In the genomic region with DNA sequence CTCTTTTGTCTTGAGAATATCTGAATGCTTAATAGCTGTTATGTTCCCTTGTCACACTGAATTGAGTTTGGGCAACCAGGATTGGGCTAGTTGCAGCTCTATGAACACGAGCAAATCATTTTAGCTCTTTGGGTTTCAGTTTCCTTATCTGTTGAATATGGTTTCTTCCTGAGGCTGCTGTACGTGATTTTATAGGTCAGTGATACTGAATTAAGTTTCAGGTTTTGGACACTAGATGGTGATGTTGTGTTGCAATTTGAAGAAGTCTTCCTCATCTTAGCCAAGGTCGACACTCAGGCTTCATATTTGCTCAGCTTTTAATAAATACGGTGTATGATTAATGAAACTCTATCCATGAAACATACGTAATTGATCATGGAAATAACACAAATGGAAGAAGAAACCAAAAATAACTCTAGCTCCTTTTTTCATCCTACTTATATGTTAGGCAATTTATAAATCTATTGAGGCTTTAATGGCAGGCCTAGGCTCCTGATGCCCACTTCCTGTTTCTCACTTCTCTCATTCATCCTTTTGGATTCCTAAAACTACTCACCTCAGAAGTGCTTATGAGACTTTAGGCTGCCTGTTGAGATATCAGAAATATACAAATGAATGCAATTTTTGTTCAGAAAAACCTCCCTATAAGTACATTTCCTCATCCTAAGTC, we compare ENCODE assay signal across 9 cellular contexts.
A peak's percentile ranks its signal among the peaks of the same experiment; 100 is the strongest.
DNase-seq lines count a peak whose midpoint lies in the region; ATAC-seq and TF ChIP-seq lines count a peak whose summit lies in the region.
"Had no signal": no experiment of that assay in that cellular context is flagged by ENCODE, and none has a peak within 500 bp of the region (broad histone marks: within the 10 kb centered on the region; RNA-seq: fewer than 3 reads in every experiment).

No MANE protein-coding gene starts in this region.

- peak overlapping the region; percentile 49 for H3K4me2 ChIP-seq in skeletal muscle satellite cell (ENCODE audit: low read length)

- intact Hi-C loops in left ventricle myocardium inferior (cut with micrococcal nuclease): no loop called here

- no peaks in the 10 kb centered on the region for H3K36me3 Mint-ChIP-seq in WTC11

- POLR2A ChIA-PET in WTC11 (lab: Charles Lee): no interaction called here

- no peaks in the 10 kb centered on the region for H3K9me3 ChIP-seq in left ventricle myocardium inferior (replicated peaks)
- no peaks in the 10 kb centered on the region for H3K9me3 ChIP-seq in skeletal muscle satellite cell (replicated peaks; ENCODE audit: low read length)
- H3K9me3 ChIP-seq: thoracic aorta had no signal

- no peak overlapping the region for H3K9ac ChIP-seq in skeletal muscle satellite cell (ENCODE audit: low read depth, low read length)

- peaks cover 37% of the 10 kb centered on the region for H3K27me3 Mint-ChIP-seq in WTC11 (ENCODE audit: low read depth)

- peak; percentile 96 for ATAC-seq in GM19324 (IDR thresholded peaks at IDR 0.05; ENCODE audit: low FRiP score, unreplicated experiment)
- ATAC-seq in HG03139 (IDR thresholded peaks at IDR 0.05; ENCODE audit: unreplicated experiment): peak; percentile 95
- peak; percentile 76 for ATAC-seq in WTC11

- H3K27me3 ChIP-seq in left ventricle myocardium inferior (ENCODE audit: low read depth): no peaks in the 10 kb centered on the region
- H3K27me3 ChIP-seq in skeletal muscle satellite cell (ENCODE audit: control insufficient read depth, insufficient read depth, low read length): peaks cover 4% of the 10 kb centered on the region

- no peak overlapping the region for H3K27ac Mint-ChIP-seq in WTC11

- no peak overlapping the region for H3K4me3 Mint-ChIP-seq in WTC11

- TF ChIP-seq CTCF in WTC11 (IDR thresholded peaks at IDR 0.05): peak; percentile 43; the same call in 1 of the 2 replicates
- TF ChIP-seq CTCF in left ventricle myocardium inferior (IDR thresholded peaks at IDR 0.05; ENCODE audit: borderline replicate concordance): peak; percentile 65

- no peaks in the 10 kb centered on the region for H3K4me1 ChIP-seq in left ventricle myocardium inferior
- no peaks in the 10 kb centered on the region for H3K4me1 ChIP-seq in skeletal muscle satellite cell (ENCODE audit: control insufficient read depth, insufficient read depth, low read length)

- CTCF ChIA-PET in WTC11 (lab: Charles Lee): interaction anchor here (0.6 to 2.2 kb wide), 13 partner anchors 13 to 1870 kb away, joined by 3 to 12 read pairs (median 5); no protein-coding TSS in a partner anchor

- H3K36me3 ChIP-seq in left ventricle myocardium inferior: no peaks in the 10 kb centered on the region
- no peaks in the 10 kb centered on the region for H3K36me3 ChIP-seq in skeletal muscle satellite cell (ENCODE audit: insufficient read depth, low read length)
- H3K36me3 ChIP-seq: thoracic aorta had no signal

- H3K27ac ChIP-seq in left ventricle myocardium inferior (replicated peaks): no peak overlapping the region
- H3K27ac ChIP-seq: thoracic aorta had no signal

- H3K4me1 Mint-ChIP-seq in WTC11: peaks cover 46% of the 10 kb centered on the region

- peak; percentile 77 for DNase-seq in DMS153 treated with DMSO at 0.1 percent for 48 hours (lab: John Stamatoyannopoulos, UW; ENCODE audit: unreplicated experiment)
- DNase-seq in NCI-H2171 treated with DMSO at 0.1 percent for 48 hours (lab: John Stamatoyannopoulos, UW): peak; percentile 82
- DNase-seq in WTC11 (ENCODE audit: low spot score): no peak
- DNase-seq in left ventricle myocardium inferior: no peak
- no peak for DNase-seq in stimulated activated CD4-positive, alpha-beta T cell treated with anti-CD3 and anti-CD28 coated beads, Interleukin-2, amount 100 ng/mL, for 24 hours

- H3K4me3 ChIP-seq in left ventricle myocardium inferior (no peak overlapping the region), skeletal muscle satellite cell (ENCODE audit: low read length) (no peak overlapping the region)
- H3K4me3 ChIP-seq: thoracic aorta had no signal

- H3K9me3 Mint-ChIP-seq in WTC11: no peaks in the 10 kb centered on the region

TF ChIP-seq in WTC11, 78 proteins besides CTCF, POLR2A, EP300 and RAD21:
- TF ChIP-seq, protein P1, sequence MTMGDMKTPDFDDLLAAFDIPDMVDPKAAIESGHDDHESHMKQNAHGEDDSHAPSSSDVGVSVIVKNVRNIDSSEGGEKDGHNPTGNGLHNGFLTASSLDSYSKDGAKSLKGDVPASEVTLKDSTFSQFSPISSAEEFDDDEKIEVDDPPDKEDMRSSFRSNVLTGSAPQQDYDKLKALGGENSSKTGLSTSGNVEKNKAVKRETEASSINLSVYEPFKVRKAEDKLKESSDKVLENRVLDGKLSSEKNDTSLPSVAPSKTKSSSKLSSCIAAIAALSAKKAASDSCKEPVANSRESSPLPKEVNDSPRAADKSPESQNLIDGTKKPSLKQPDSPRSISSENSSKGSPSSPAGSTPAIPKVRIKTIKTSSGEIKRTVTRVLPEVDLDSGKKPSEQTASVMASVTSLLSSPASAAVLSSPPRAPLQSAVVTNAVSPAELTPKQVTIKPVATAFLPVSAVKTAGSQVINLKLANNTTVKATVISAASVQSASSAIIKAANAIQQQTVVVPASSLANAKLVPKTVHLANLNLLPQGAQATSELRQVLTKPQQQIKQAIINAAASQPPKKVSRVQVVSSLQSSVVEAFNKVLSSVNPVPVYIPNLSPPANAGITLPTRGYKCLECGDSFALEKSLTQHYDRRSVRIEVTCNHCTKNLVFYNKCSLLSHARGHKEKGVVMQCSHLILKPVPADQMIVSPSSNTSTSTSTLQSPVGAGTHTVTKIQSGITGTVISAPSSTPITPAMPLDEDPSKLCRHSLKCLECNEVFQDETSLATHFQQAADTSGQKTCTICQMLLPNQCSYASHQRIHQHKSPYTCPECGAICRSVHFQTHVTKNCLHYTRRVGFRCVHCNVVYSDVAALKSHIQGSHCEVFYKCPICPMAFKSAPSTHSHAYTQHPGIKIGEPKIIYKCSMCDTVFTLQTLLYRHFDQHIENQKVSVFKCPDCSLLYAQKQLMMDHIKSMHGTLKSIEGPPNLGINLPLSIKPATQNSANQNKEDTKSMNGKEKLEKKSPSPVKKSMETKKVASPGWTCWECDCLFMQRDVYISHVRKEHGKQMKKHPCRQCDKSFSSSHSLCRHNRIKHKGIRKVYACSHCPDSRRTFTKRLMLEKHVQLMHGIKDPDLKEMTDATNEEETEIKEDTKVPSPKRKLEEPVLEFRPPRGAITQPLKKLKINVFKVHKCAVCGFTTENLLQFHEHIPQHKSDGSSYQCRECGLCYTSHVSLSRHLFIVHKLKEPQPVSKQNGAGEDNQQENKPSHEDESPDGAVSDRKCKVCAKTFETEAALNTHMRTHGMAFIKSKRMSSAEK (CRISPR knock-in tag; IDR thresholded peaks at IDR 0.05; ENCODE audit: borderline replicate concordance): no peak
- TF ChIP-seq FOXK1 (CRISPR knock-in tag; IDR thresholded peaks at IDR 0.05) (no peak), ESRRA (CRISPR knock-in tag; IDR thresholded peaks at IDR 0.05; ENCODE audit: borderline replicate concordance) (no peak)
- TF ChIP-seq, protein P2, sequence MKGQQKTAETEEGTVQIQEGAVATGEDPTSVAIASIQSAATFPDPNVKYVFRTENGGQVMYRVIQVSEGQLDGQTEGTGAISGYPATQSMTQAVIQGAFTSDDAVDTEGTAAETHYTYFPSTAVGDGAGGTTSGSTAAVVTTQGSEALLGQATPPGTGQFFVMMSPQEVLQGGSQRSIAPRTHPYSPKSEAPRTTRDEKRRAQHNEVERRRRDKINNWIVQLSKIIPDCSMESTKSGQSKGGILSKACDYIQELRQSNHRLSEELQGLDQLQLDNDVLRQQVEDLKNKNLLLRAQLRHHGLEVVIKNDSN (CRISPR knock-in tag; IDR thresholded peaks at IDR 0.05): no peak

Comparison
In these comparisons a context has a peak if more than half of its experiments do, and no peak if none do; other contexts are left out.
1. DNase-seq: peak in DMS153 treated with DMSO at 0.1 percent for 48 hours (single experiment) and NCI-H2171 treated with DMSO at 0.1 percent for 48 hours (single experiment); none in WTC11 (single experiment), left ventricle myocardium inferior (single experiment) and stimulated activated CD4-positive, alpha-beta T cell treated with anti-CD3 and anti-CD28 coated beads, Interleukin-2, amount 100 ng/mL, for 24 hours (0 of 2).
2. Peak in every context shown above with its lines, with median percentiles within 50 percentile points of each other: ATAC-seq.